In the genomic region with DNA sequence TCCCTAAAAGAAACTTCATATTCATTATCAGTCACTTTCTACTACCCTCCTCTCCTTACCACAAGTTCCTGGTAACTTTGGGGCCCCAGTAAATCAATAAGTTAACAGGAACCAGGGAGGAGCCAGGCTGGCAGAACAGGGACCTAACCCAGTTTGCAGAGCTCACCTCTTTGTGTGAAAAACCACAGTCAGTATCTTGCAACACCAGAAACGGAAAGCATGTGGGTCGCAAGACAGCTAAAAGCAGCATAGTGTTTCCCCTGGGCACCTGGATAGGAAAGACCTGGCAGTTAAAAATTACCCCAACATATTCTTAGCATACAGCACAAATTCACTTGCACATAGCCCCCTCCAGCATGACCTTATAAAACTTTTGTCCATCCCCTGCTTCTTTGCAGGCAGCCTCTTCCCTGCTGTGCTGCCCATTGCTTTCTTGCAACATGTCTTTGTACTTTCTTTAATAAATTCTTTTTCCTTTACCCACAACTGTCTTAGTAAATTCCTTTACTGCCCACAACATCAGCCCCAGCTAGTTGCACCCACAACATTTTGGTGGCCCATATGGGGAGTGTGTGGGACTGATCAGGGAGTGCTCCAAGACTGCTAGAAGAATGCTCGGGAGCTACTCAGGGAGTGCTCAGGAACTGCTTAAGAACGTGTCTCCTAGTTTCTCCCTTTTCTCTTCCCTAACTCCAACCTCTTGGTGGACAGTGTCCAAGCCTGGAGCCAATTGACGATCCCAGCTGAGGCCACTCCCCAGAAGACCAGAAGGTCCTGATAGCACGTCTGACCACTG, we compare ENCODE assay signal across 10 cellular contexts.
A peak's percentile ranks its signal among the peaks of the same experiment; 100 is the strongest.
DNase-seq lines count a peak whose midpoint lies in the region; ATAC-seq, FAIRE-seq and TF ChIP-seq lines count a peak whose summit lies in the region.
"Had no signal": no experiment of that assay in that cellular context is flagged by ENCODE, and none has a peak within 500 bp of the region (broad histone marks: within the 10 kb centered on the region; RNA-seq: fewer than 3 reads in every experiment).

No MANE protein-coding gene starts in this region.

- peaks cover 44% of the 10 kb centered on the region for H3K4me1 Mint-ChIP-seq in T-helper 1 cell treated with Interleukin-12 subunit alpha and Interleukin-12 subunit beta and Interleukin-4 antibody, amounts not matched to agents 30 μg/mL and 1 μg/mL, for 36 hours (ENCODE audit: low read depth)
- H3K4me1 Mint-ChIP-seq in neural progenitor cell, result no peaks in the 10 kb centered on the region

- H3K9ac ChIP-seq in neural progenitor cell, result no peak overlapping the region

- TF ChIP-seq CTCF in neural progenitor cell (IDR thresholded peaks at IDR 0.05), result no peak

- H3K27ac Mint-ChIP-seq in T-helper 1 cell treated with Interleukin-12 subunit alpha and Interleukin-12 subunit beta and Interleukin-4 antibody, amounts not matched to agents 30 μg/mL and 1 μg/mL, for 36 hours, result peak overlapping the region; percentile 74
- no peak overlapping the region for H3K27ac Mint-ChIP-seq in neural progenitor cell

- H3K36me3 ChIP-seq in neural progenitor cell, result no peaks in the 10 kb centered on the region

- DNase-seq in GM19239 (ENCODE audit: insufficient read length, low spot score) (peak; percentile 16), neural progenitor cell (ENCODE audit: low spot score) (no peak), frontal cortex (ENCODE audit: low spot score in 2 of 2) (no peak), Ammon's horn (ENCODE audit: low spot score) (no peak), putamen (ENCODE audit: low spot score) (no peak)
- peak; percentile 22 to 30 for DNase-seq in stimulated activated CD4-positive, alpha-beta T cell treated with anti-CD3 and anti-CD28 coated beads, Interleukin-2, amount 100 ng/mL, for 24 hours

- H3K36me3 Mint-ChIP-seq in T-helper 1 cell treated with Interleukin-12 subunit alpha and Interleukin-12 subunit beta and Interleukin-4 antibody, amounts not matched to agents 30 μg/mL and 1 μg/mL, for 36 hours (ENCODE audit: low read depth), result peaks cover 22% of the 10 kb centered on the region
- no peaks in the 10 kb centered on the region for H3K36me3 Mint-ChIP-seq in neural progenitor cell
- H3K36me3 Mint-ChIP-seq: IgD-negative memory B cell had no signal

- peak overlapping the region; percentile 63 for H3K4me3 Mint-ChIP-seq in T-helper 1 cell treated with Interleukin-12 subunit alpha and Interleukin-12 subunit beta and Interleukin-4 antibody, amounts not matched to agents 30 μg/mL and 1 μg/mL, for 36 hours
- H3K4me3 Mint-ChIP-seq in neural progenitor cell, result no peak overlapping the region

- H3K27ac ChIP-seq in neural progenitor cell, result no peak overlapping the region

- no peaks in the 10 kb centered on the region for H3K9me3 ChIP-seq in neural progenitor cell (ENCODE audit: low read depth)

- no peaks in the 10 kb centered on the region for H3K79me2 ChIP-seq in neural progenitor cell (ENCODE audit: low read depth)

- no peaks in the 10 kb centered on the region for H3K27me3 Mint-ChIP-seq in T-helper 1 cell treated with Interleukin-12 subunit alpha and Interleukin-12 subunit beta and Interleukin-4 antibody, amounts not matched to agents 30 μg/mL and 1 μg/mL, for 36 hours (ENCODE audit: low read depth)
- peaks cover 7% of the 10 kb centered on the region for H3K27me3 Mint-ChIP-seq in neural progenitor cell (ENCODE audit: insufficient read depth, low read depth)
- H3K27me3 Mint-ChIP-seq: IgD-negative memory B cell had no signal

- FAIRE-seq in GM19239 (lab: Jason Lieb, UNC) (peak; percentile 99), frontal cortex (lab: Jason Lieb, UNC) (no peak)
- FAIRE-seq: bronchial epithelial cell had no signal

- no peak overlapping the region for H3K4me2 ChIP-seq in neural progenitor cell

- no peaks in the 10 kb centered on the region for H4K20me1 ChIP-seq in neural progenitor cell (ENCODE audit: low read depth)

- no peaks in the 10 kb centered on the region for H3K4me1 ChIP-seq in neural progenitor cell

- no peak overlapping the region for H2AFZ ChIP-seq in neural progenitor cell (replicated peaks)

- no peaks in the 10 kb centered on the region for H3K27me3 ChIP-seq in neural progenitor cell

- H3K4me3 ChIP-seq in neural progenitor cell, result no peak overlapping the region

- peak; percentile 69 for ATAC-seq in HG02973 (IDR thresholded peaks at IDR 0.05; ENCODE audit: unreplicated experiment)

- peaks cover 7% of the 10 kb centered on the region for H3K9me3 Mint-ChIP-seq in T-helper 1 cell treated with Interleukin-12 subunit alpha and Interleukin-12 subunit beta and Interleukin-4 antibody, amounts not matched to agents 30 μg/mL and 1 μg/mL, for 36 hours
- peaks cover 10% of the 10 kb centered on the region for H3K9me3 Mint-ChIP-seq in neural progenitor cell

- no peaks in the 10 kb centered on the region for H3F3A ChIP-seq in neural progenitor cell (ENCODE audit: low read depth)

Comparison
In these comparisons a context has a peak if more than half of its experiments do, and no peak if none do; other contexts are left out.
1. DNase-seq: peak in GM19239 (single experiment) and stimulated activated CD4-positive, alpha-beta T cell treated with anti-CD3 and anti-CD28 coated beads, Interleukin-2, amount 100 ng/mL, for 24 hours (2 of 2); none in neural progenitor cell (single experiment), frontal cortex (0 of 2), Ammon's horn (single experiment) and putamen (single experiment).